Comparison of ENCODE assay signal across 24 cellular contexts in the genomic region with DNA sequence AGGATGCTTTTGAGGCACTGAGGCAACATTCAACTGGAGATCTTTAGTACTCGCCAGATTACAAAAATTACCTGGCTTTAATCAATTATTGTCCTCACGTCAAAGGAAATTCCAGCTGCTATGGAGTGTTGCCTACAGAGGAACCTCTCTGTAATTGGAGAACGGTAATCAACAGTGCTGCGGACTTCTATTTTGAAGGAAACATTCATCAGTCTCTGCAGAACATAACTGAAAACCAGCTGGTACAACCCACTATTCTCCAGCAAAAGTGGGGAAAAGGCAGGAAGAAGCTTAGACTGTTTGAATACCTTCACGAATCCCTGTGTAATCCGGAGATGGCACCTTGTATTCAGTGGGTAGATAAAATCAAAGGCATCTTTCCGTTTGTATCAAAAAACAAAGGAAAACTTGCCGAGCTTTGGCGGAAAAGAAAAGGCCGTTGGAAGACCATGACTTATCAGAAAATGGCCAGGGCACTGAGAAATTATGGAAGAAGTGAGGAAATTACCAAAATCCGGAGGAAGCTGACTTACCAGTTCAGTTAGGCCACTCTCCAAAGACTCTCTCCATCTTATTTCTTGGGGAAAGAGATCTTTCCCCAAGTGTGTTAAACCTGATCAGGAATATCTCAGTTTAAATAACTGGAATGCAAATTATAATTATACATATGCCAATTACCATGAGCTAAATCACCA. TPM values are rescaled to one million over a fixed set of nuclear protein-coding genes. Genes with fewer than 3 reads are reported as not detected.
"Had no signal": no experiment of that assay in that cellular context is flagged by ENCODE, and none has a peak within 500 bp of the region (broad histone marks: within the 10 kb centered on the region; RNA-seq: fewer than 3 reads in every experiment).

No MANE protein-coding gene starts in this region.

- H3K9me3 ChIP-seq: ascending aorta, Peyer's patch, SJSA1 had no signal

- H3K9me3 Mint-ChIP-seq: activated naive CD8-positive, alpha-beta T cell treated with anti-CD3 and anti-CD28 coated beads, Interleukin-2, amount 50 U/mL, for 24 hours; activated T-cell treated with anti-CD3 and anti-CD28 coated beads, Interleukin-2, amount 50 U/mL, for 4 hours; central memory CD8-positive, alpha-beta T cell had no signal

- H3K4me3 ChIP-seq: ascending aorta, Peyer's patch, SJSA1 had no signal

- H3K4me3 Mint-ChIP-seq: activated naive CD8-positive, alpha-beta T cell treated with anti-CD3 and anti-CD28 coated beads, Interleukin-2, amount 50 U/mL, for 24 hours; activated T-cell treated with anti-CD3 and anti-CD28 coated beads, Interleukin-2, amount 50 U/mL, for 4 hours; brain; central memory CD8-positive, alpha-beta T cell; T-helper 1 cell treated with Interleukin-12 subunit alpha and Interleukin-12 subunit beta and Interleukin-4 antibody, amounts not matched to agents 30 μg/mL and 1 μg/mL, for 36 hours had no signal

- H3K4me1 Mint-ChIP-seq: brain had no signal

- H3K27me3 Mint-ChIP-seq: activated naive CD8-positive, alpha-beta T cell treated with anti-CD3 and anti-CD28 coated beads, Interleukin-2, amount 50 U/mL, for 24 hours; central memory CD8-positive, alpha-beta T cell had no signal

- H3K27ac Mint-ChIP-seq: activated naive CD4-positive, alpha-beta T cell treated with anti-CD3 and anti-CD28 coated beads, Interleukin-2, amount 50 U/mL, for 72 hours; activated naive CD8-positive, alpha-beta T cell treated with anti-CD3 and anti-CD28 coated beads, Interleukin-2, amount 50 U/mL, for 24 hours; brain; T-helper 1 cell treated with Interleukin-12 subunit alpha and Interleukin-12 subunit beta and Interleukin-4 antibody, amounts not matched to agents 30 μg/mL and 1 μg/mL, for 36 hours had no signal

- H3K36me3 ChIP-seq: ascending aorta, Peyer's patch, SJSA1 had no signal

- H3K27ac ChIP-seq: ascending aorta, Peyer's patch, RWPE1, SJSA1 had no signal

- H3K36me3 Mint-ChIP-seq: brain had no signal

- DNase-seq: activated CD4-positive, alpha-beta T cell treated with anti-CD3 and anti-CD28 coated beads for 4 hours; activated CD4-positive, alpha-beta T cell treated with anti-CD3 and anti-CD28 coated beads, Interleukin-2, amount 50 U/mL, for 4 hours; activated CD8-positive, alpha-beta memory T cell treated with anti-CD3 and anti-CD28 coated beads for 24 hours; activated effector memory CD4-positive, alpha-beta T cell treated with anti-CD3 and anti-CD28 coated beads, Interleukin-2, amount 50 U/mL, for 16 hours; activated naive CD4-positive, alpha-beta T cell treated with Interleukin-2 at 50 U/mL for 16 hours; activated naive CD8-positive, alpha-beta T cell treated with anti-CD3 and anti-CD28 coated beads, Interleukin-2, amount 50 U/mL, for 24 hours; activated T-cell treated with anti-CD3 and anti-CD28 coated beads, Interleukin-2, amount 50 U/mL, for 4 hours; amniotic stem cell; Karpas-422; NCI-H1105 treated with DMSO at 0.1 percent for 48 hours; NCI-H1436 treated with DMSO at 0.1 percent for 48 hours; NCI-H187; NCI-H2081; NCI-H524; NCI-H82; Peyer's patch; Right ventricle myocardium superior had no signal

- H3K4me1 ChIP-seq: ascending aorta, Peyer's patch, SJSA1 had no signal

- H3K27me3 ChIP-seq: ascending aorta, Peyer's patch, SJSA1 had no signal

RNA-seq across cellular contexts. Expression of a gene that starts 3.0 kb away (rescaled TPM):
- total RNA-seq: activated naive CD4-positive, alpha-beta T cell treated with anti-CD3 and anti-CD28 coated beads, Interleukin-2, amount 50 U/mL, for 72 hours; activated T-cell treated with anti-CD3 and anti-CD28 coated beads, Interleukin-2, amount 50 U/mL, for 4 hours; ascending aorta; Peyer's patch; Right ventricle myocardium superior; SJSA1 had no signal

RNA-seq across cellular contexts. Expression of a gene that starts 43.5 kb away (rescaled TPM):
- total RNA-seq: activated T-cell treated with anti-CD3 and anti-CD28 coated beads, Interleukin-2, amount 50 U/mL, for 4 hours; ascending aorta; Peyer's patch; SJSA1 had no signal
